ENCODE assay signal across 1 cellular context in the genomic region with DNA sequence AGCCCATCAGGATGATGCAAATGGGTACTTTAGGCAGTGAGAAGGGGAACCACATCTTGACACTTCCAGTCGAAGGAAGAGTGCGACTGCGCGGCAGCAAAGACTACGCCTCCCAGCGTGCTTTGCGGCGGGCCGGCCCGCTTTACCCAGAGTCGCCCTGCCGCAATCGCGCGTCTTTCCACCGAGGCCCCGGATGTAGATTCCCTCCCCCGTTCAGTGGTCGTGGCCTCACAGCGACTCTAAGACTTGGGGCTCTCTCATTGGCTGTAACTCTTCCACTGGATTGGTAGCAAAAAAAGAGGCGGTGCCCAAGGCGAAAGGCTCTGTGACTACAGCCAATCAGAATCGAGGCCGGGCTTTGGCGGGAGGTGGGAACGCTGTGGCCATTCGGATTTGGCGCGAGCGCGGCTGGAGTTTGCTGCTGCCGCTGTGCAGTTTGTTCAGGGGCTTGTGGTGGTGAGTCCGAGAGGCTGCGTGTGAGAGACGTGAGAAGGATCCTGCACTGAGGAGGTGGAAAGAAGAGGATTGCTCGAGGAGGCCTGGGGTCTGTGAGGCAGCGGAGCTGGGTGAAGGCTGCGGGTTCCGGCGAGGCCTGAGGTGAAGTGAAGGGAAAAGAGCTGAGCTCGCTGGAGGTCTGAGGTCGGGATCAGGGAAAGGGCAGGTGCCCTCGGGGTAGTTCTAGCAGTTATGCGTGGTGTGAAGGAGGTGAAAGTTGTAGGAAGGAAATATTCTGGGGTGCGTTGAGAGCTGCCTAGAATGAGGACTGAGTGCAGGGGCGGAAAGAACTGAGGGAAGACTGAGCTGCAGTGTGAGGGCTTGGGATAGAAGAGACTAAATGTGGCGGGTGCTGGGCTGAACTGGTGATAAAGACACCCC.
A peak's percentile ranks its signal among the peaks of the same experiment; 100 is the strongest.
TF ChIP-seq lines count a peak whose summit lies in the region.

A gene with protein sequence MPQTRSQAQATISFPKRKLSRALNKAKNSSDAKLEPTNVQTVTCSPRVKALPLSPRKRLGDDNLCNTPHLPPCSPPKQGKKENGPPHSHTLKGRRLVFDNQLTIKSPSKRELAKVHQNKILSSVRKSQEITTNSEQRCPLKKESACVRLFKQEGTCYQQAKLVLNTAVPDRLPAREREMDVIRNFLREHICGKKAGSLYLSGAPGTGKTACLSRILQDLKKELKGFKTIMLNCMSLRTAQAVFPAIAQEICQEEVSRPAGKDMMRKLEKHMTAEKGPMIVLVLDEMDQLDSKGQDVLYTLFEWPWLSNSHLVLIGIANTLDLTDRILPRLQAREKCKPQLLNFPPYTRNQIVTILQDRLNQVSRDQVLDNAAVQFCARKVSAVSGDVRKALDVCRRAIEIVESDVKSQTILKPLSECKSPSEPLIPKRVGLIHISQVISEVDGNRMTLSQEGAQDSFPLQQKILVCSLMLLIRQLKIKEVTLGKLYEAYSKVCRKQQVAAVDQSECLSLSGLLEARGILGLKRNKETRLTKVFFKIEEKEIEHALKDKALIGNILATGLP (plus strand): TSS at position 386 of the 876 bp plus-strand sequence. CDS start 1,542 bp downstream, outside the sequence.

TF ChIP-seq in K562, 482 proteins besides CTCF, POLR2A, EP300 and RAD21 (continued from another document and continues in another):
- TF ChIP-seq ZNF407 (IDR thresholded peaks at IDR 0.05; ENCODE audit: low read depth): no peak
- peak; percentile 99 for TF ChIP-seq TAF1 (IDR thresholded peaks at IDR 0.05; ENCODE audit: control insufficient read depth, extremely low read depth, insufficient read depth, low read length, severe bottlenecking)
- TF ChIP-seq SIN3A (IDR thresholded peaks at IDR 0.05; ENCODE audit: borderline replicate concordance in 2 of 2, control insufficient read depth in 1 of 2, low read depth in 2 of 2, low read length in 2 of 2): peak; percentile 54 to 94; a peak in 3 of 4 replicates
- TF ChIP-seq, protein P1, sequence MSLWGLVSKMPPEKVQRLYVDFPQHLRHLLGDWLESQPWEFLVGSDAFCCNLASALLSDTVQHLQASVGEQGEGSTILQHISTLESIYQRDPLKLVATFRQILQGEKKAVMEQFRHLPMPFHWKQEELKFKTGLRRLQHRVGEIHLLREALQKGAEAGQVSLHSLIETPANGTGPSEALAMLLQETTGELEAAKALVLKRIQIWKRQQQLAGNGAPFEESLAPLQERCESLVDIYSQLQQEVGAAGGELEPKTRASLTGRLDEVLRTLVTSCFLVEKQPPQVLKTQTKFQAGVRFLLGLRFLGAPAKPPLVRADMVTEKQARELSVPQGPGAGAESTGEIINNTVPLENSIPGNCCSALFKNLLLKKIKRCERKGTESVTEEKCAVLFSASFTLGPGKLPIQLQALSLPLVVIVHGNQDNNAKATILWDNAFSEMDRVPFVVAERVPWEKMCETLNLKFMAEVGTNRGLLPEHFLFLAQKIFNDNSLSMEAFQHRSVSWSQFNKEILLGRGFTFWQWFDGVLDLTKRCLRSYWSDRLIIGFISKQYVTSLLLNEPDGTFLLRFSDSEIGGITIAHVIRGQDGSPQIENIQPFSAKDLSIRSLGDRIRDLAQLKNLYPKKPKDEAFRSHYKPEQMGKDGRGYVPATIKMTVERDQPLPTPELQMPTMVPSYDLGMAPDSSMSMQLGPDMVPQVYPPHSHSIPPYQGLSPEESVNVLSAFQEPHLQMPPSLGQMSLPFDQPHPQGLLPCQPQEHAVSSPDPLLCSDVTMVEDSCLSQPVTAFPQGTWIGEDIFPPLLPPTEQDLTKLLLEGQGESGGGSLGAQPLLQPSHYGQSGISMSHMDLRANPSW (CRISPR knock-in tag; IDR thresholded peaks at IDR 0.05): no peak
- no peak for TF ChIP-seq RFX5 (IDR thresholded peaks at IDR 0.05; ENCODE audit: low read depth, low read length)
- TF ChIP-seq, protein P2, sequence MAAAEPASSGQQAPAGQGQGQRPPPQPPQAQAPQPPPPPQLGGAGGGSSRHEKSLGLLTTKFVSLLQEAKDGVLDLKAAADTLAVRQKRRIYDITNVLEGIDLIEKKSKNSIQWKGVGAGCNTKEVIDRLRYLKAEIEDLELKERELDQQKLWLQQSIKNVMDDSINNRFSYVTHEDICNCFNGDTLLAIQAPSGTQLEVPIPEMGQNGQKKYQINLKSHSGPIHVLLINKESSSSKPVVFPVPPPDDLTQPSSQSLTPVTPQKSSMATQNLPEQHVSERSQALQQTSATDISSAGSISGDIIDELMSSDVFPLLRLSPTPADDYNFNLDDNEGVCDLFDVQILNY (CRISPR knock-in tag; IDR thresholded peaks at IDR 0.05): peak; percentile 55; the same call in 1 of the 2 replicates
- no peak for TF ChIP-seq GTF2B (IDR thresholded peaks at IDR 0.05; ENCODE audit: extremely low read depth, insufficient read length)
- TF ChIP-seq DIDO1 (tag; IDR thresholded peaks at IDR 0.05; ENCODE audit: low read depth): no peak
- TF ChIP-seq E2F8 (IDR thresholded peaks at IDR 0.05; ENCODE audit: low read depth, partially characterized antibody): peak; percentile 99
- peak; percentile 93 for TF ChIP-seq TBP (optimal IDR thresholded peaks at IDR 0.05; ENCODE audit: low read depth, low read length)
- no peak for TF ChIP-seq GATAD2B (IDR thresholded peaks at IDR 0.05; ENCODE audit: borderline replicate concordance)
- TF ChIP-seq RNF219 (CRISPR knock-in tag; IDR thresholded peaks at IDR 0.05): no peak
- TF ChIP-seq, protein P3, sequence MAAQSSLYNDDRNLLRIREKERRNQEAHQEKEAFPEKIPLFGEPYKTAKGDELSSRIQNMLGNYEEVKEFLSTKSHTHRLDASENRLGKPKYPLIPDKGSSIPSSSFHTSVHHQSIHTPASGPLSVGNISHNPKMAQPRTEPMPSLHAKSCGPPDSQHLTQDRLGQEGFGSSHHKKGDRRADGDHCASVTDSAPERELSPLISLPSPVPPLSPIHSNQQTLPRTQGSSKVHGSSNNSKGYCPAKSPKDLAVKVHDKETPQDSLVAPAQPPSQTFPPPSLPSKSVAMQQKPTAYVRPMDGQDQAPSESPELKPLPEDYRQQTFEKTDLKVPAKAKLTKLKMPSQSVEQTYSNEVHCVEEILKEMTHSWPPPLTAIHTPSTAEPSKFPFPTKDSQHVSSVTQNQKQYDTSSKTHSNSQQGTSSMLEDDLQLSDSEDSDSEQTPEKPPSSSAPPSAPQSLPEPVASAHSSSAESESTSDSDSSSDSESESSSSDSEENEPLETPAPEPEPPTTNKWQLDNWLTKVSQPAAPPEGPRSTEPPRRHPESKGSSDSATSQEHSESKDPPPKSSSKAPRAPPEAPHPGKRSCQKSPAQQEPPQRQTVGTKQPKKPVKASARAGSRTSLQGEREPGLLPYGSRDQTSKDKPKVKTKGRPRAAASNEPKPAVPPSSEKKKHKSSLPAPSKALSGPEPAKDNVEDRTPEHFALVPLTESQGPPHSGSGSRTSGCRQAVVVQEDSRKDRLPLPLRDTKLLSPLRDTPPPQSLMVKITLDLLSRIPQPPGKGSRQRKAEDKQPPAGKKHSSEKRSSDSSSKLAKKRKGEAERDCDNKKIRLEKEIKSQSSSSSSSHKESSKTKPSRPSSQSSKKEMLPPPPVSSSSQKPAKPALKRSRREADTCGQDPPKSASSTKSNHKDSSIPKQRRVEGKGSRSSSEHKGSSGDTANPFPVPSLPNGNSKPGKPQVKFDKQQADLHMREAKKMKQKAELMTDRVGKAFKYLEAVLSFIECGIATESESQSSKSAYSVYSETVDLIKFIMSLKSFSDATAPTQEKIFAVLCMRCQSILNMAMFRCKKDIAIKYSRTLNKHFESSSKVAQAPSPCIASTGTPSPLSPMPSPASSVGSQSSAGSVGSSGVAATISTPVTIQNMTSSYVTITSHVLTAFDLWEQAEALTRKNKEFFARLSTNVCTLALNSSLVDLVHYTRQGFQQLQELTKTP (IDR thresholded peaks at IDR 0.05; ENCODE audit: low read depth in 1 of 2, partially characterized antibody in 2 of 2): peak; percentile 71 to 95
- TF ChIP-seq NR2C1 (IDR thresholded peaks at IDR 0.05): peak; percentile 62; the same call in 1 of the 2 replicates
- peak; percentile 66; the same call in 1 of the 2 replicates for TF ChIP-seq NR2C1 (tag; IDR thresholded peaks at IDR 0.05)
- TF ChIP-seq, protein P4, sequence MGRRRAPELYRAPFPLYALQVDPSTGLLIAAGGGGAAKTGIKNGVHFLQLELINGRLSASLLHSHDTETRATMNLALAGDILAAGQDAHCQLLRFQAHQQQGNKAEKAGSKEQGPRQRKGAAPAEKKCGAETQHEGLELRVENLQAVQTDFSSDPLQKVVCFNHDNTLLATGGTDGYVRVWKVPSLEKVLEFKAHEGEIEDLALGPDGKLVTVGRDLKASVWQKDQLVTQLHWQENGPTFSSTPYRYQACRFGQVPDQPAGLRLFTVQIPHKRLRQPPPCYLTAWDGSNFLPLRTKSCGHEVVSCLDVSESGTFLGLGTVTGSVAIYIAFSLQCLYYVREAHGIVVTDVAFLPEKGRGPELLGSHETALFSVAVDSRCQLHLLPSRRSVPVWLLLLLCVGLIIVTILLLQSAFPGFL (CRISPR knock-in tag; IDR thresholded peaks at IDR 0.05): no peak
